Comparison of ENCODE assay signal across 11 cellular contexts in genomic region chr6:14697427-14697826, GRCh38.
"Had no signal": no experiment of that assay in that cellular context is flagged by ENCODE, and none has a peak within 500 bp of the region (broad histone marks: within the 10 kb centered on the region; RNA-seq: fewer than 3 reads in every experiment).

No MANE protein-coding gene starts in this region.

- FAIRE-seq: H1, H54 had no signal

- H3K9ac ChIP-seq: GM23248 had no signal

- H3K9me3 ChIP-seq: HAP-1 had no signal

- DNase-seq: GM23248, GOT3, H7, H9, HCEC 1CT, HFFc6 had no signal

- H3K36me3 ChIP-seq: HAP-1 had no signal

- H3K27ac ChIP-seq: GM23248 had no signal

- H3K4me3 ChIP-seq: GM23248, GM23338, HAP-1 had no signal

- H3K4me2 ChIP-seq: GM23338 had no signal

- H3K4me1 ChIP-seq: HAP-1 had no signal

- H2AFZ ChIP-seq: GM23248, GM23338 had no signal

- ATAC-seq: GM23338, HCT116 had no signal
